Comparison of ENCODE assay signal across 9 cellular contexts in genomic region chr2:240136671-240137292, GRCh38. TPM values are rescaled to one million over a fixed set of nuclear protein-coding genes. Genes with fewer than 3 reads are reported as not detected.
DNase-seq lines count a peak whose midpoint lies in the region; ATAC-seq and TF ChIP-seq lines count a peak whose summit lies in the region.
"Had no signal": no experiment of that assay in that cellular context is flagged by ENCODE, and none has a peak within 500 bp of the region (broad histone marks: within the 10 kb centered on the region; RNA-seq: fewer than 3 reads in every experiment).

No MANE protein-coding gene starts in this region.

- peaks cover 25% of the 10 kb centered on the region for H3K36me3 ChIP-seq in DND-41 (ENCODE audit: insufficient read depth, low read length)
- H3K36me3 ChIP-seq in HCT116 (ENCODE audit: control insufficient read depth in 1 of 2, insufficient read depth in 2 of 2, low read length in 2 of 2): peaks cover 10 to 14% of the 10 kb centered on the region in 2 experiments; a peak in 3 of 4 replicates
- H3K36me3 ChIP-seq in neuronal stem cell (replicated peaks in 1 of 2; ENCODE audit: control insufficient read depth in 2 of 2, insufficient read depth in 2 of 2, low read length in 2 of 2): peaks cover 16 to 22% of the 10 kb centered on the region in 2 donors

- peaks cover 26% of the 10 kb centered on the region for H3K4me1 ChIP-seq in DND-41 (ENCODE audit: insufficient read depth, low read length)
- peaks cover 7 to 18% of the 10 kb centered on the region in 2 experiments; a peak in 3 of 4 replicates for H3K4me1 ChIP-seq in HCT116 (ENCODE audit: control insufficient read depth in 1 of 2, insufficient read depth in 2 of 2, low read length in 2 of 2)
- peaks cover 17 to 26% of the 10 kb centered on the region in 2 donors for H3K4me1 ChIP-seq in neuronal stem cell (ENCODE audit: control insufficient read depth in 2 of 2, insufficient read depth in 1 of 2, low read depth in 1 of 2, low read length in 2 of 2)

- no peak overlapping the region for H3K14ac ChIP-seq in neuronal stem cell (ENCODE audit: low read length)

- no peaks in the 10 kb centered on the region for H3K27me3 Mint-ChIP-seq in T-helper 2 cell treated with Interferon-gamma antibody and Interleukin-4, amounts not matched to agents 5 μg/mL and 100 μg/mL, for 36 hours (ENCODE audit: low read depth)

- H3K79me2 ChIP-seq in DND-41 (ENCODE audit: insufficient read depth, low read length) (peaks cover 35% of the 10 kb centered on the region), HCT116 (ENCODE audit: insufficient read depth, low read length) (peaks cover 31% of the 10 kb centered on the region)

- peak overlapping the region; percentile 99 for H3K4me2 ChIP-seq in DND-41 (ENCODE audit: insufficient read depth, low read length)
- H3K4me2 ChIP-seq in HCT116 (ENCODE audit: low read length): peak overlapping the region; percentile 93
- peak overlapping the region; percentile 88 for H3K4me2 ChIP-seq in neuronal stem cell (ENCODE audit: insufficient read depth, low read length, poor library complexity, severe bottlenecking)

- WGBS in neuronal stem cell (ENCODE audit: extremely low coverage in 2 of 2, insufficient read length in 2 of 2, insufficient replicate concordance in 1 of 2), 2 donors: no CpG with 5 or more reads among the region's 36 CpGs

- RAD21 ChIA-PET in HCT116 (lab: Charles Lee; ENCODE audit: low non-redundant PET in 1 of 2, low total read pairs in 2 of 2, uncharacterized antibody in 2 of 2, unreplicated experiment in 2 of 2): no interaction called here

- H2BK12ac ChIP-seq in neuronal stem cell (ENCODE audit: low read length): no peak overlapping the region

- DNase-seq in DND-41: peak; percentile 14
- no peak for DNase-seq in HCT116 (ENCODE audit: low read depth, low spot score)
- no peak for DNase-seq in T-helper 2 cell treated with Interferon-gamma antibody and Interleukin-4, amounts not matched to agents 5 μg/mL and 100 μg/mL, for 36 hours (ENCODE audit: low spot score)
- DNase-seq in neuronal stem cell (ENCODE audit: low spot score): no peak
- DNase-seq in DMS 273 treated with DMSO at 0.1 percent for 48 hours (lab: John Stamatoyannopoulos, UW): no peak
- DNase-seq in epidermal melanocyte (ENCODE audit: insufficient read length, low spot score): no peak

- CTCF ChIA-PET in HCT116 (lab: Charles Lee): no interaction called here

- H3K9me3 ChIP-seq in DND-41 (ENCODE audit: insufficient read depth, low read length, severe bottlenecking) (no peaks in the 10 kb centered on the region), HCT116 (ENCODE audit: control insufficient read depth in 1 of 2, insufficient read depth in 1 of 2, low read depth in 1 of 2, low read length in 2 of 2) (no peaks in the 10 kb centered on the region), neuronal stem cell (replicated peaks in 1 of 2; ENCODE audit: control insufficient read depth in 2 of 2, insufficient read depth in 1 of 2, low read depth in 1 of 2, low read length in 2 of 2) (peaks cover 0 to 2% of the 10 kb centered on the region in 2 donors)

- H2AK5ac ChIP-seq in neuronal stem cell (ENCODE audit: low read depth, low read length): peak overlapping the region; percentile 82

- H4K91ac ChIP-seq in neuronal stem cell (ENCODE audit: low read depth, low read length, poor library complexity): no peak overlapping the region

- peak overlapping the region; percentile 84 for H2BK15ac ChIP-seq in neuronal stem cell (ENCODE audit: low read length)

- no peaks in the 10 kb centered on the region for H3K9me3 Mint-ChIP-seq in T-helper 2 cell treated with Interferon-gamma antibody and Interleukin-4, amounts not matched to agents 5 μg/mL and 100 μg/mL, for 36 hours

- H3K79me1 ChIP-seq in neuronal stem cell (ENCODE audit: low read depth, low read length): peaks cover 18% of the 10 kb centered on the region

- H3K4me3 ChIP-seq in DND-41 (ENCODE audit: low read depth in 1 of 2, low read length in 2 of 2) (peak overlapping the region; percentile 91 to 93), HCT116 (replicated peaks in 1 of 2; ENCODE audit: low read depth in 1 of 2, low read length in 2 of 2) (peak overlapping the region; percentile 67 to 99), neuronal stem cell (ENCODE audit: low read length in 2 of 2) (peak overlapping the region; percentile 78 to 90)

- intact Hi-C loops in HCT116 (cut with micrococcal nuclease): no loop called here

- H3K9ac ChIP-seq in DND-41 (ENCODE audit: low read depth, low read length) (peak overlapping the region; percentile 92), HCT116 (ENCODE audit: low read length) (peak overlapping the region; percentile 95), neuronal stem cell (ENCODE audit: low read depth, low read length, poor library complexity) (no peak overlapping the region)

- H2BK5ac ChIP-seq in neuronal stem cell (ENCODE audit: low read length): peak overlapping the region; percentile 72

- H4K20me1 ChIP-seq in DND-41 (ENCODE audit: insufficient read depth, low read length) (peaks cover 15% of the 10 kb centered on the region), HCT116 (ENCODE audit: insufficient read depth) (no peaks in the 10 kb centered on the region)

- H3K27me3 ChIP-seq in DND-41 (ENCODE audit: insufficient read depth, low read length, poor library complexity) (peaks cover 4% of the 10 kb centered on the region), HCT116 (ENCODE audit: insufficient read depth, low read length) (no peaks in the 10 kb centered on the region), neuronal stem cell (ENCODE audit: control insufficient read depth in 3 of 3, insufficient read depth in 3 of 3, low read depth in 1 of 3, low read length in 3 of 3) (peaks cover 0 to 12% (median 12%) of the 10 kb centered on the region in 3 experiments)

- TF ChIP-seq POLR2A in HCT116 (IDR thresholded peaks at IDR 0.05; ENCODE audit: borderline replicate concordance, extremely low read depth, insufficient read depth, insufficient read length): no peak

- H3K27ac Mint-ChIP-seq in T-helper 2 cell treated with Interferon-gamma antibody and Interleukin-4, amounts not matched to agents 5 μg/mL and 100 μg/mL, for 36 hours: no peak overlapping the region

- no peak for TF ChIP-seq RAD21 in HCT116 (IDR thresholded peaks at IDR 0.05; ENCODE audit: low read depth)

- H3K27ac ChIP-seq in DND-41 (ENCODE audit: low read length) (peak overlapping the region; percentile 78), HCT116 (ENCODE audit: low read depth, low read length) (peak overlapping the region; percentile 53; the same call in 1 of the 2 replicates), neuronal stem cell (replicated peaks; ENCODE audit: low read length) (no peak overlapping the region)

- TF ChIP-seq CTCF in DND-41 (IDR thresholded peaks at IDR 0.05; ENCODE audit: borderline replicate concordance, extremely low read depth, low read length, poor library complexity, severe bottlenecking): peak; percentile 6
- no peak for TF ChIP-seq CTCF in HCT116 (IDR thresholded peaks at IDR 0.05 in 2 of 3, conservative IDR thresholded peaks at IDR 0.05 in 1 of 3; ENCODE audit: borderline replicate concordance in 1 of 3, insufficient read depth in 1 of 3, low read depth in 2 of 3, low read length in 2 of 3)

- H3K4ac ChIP-seq in neuronal stem cell (ENCODE audit: low read length): no peak overlapping the region

- no TSS peak for BruUV-seq in HCT116 (replicated peaks; lab: Mats Ljungman, UMichigan)

- peak overlapping the region; percentile 91 for H3K18ac ChIP-seq in neuronal stem cell (ENCODE audit: low read length)

- peak overlapping the region; percentile 100 for H2AFZ ChIP-seq in DND-41 (ENCODE audit: low read depth, low read length)
- H2AFZ ChIP-seq in HCT116 (ENCODE audit: low read depth, low read length, poor library complexity, severe bottlenecking): peak overlapping the region; percentile 68
- peak overlapping the region; percentile 99 for H2AFZ ChIP-seq in neuronal stem cell (ENCODE audit: low read length)

- peak; percentile 10 for ATAC-seq in DND-41 (ENCODE audit: insufficient read depth, low read depth)
- ATAC-seq in HCT116: peak; percentile 16
- peak; percentile 1 for ATAC-seq in esophagus mucosa
- ATAC-seq in GM18861 (IDR thresholded peaks at IDR 0.05; ENCODE audit: unreplicated experiment): no peak

- H2BK120ac ChIP-seq in neuronal stem cell (ENCODE audit: low read depth, low read length): peak overlapping the region; percentile 57

- peak overlapping the region; percentile 85 for H3K4me3 Mint-ChIP-seq in T-helper 2 cell treated with Interferon-gamma antibody and Interleukin-4, amounts not matched to agents 5 μg/mL and 100 μg/mL, for 36 hours

- POLR2A ChIA-PET in HCT116 (lab: Charles Lee): no interaction called here

- H3K36me3 Mint-ChIP-seq in T-helper 2 cell treated with Interferon-gamma antibody and Interleukin-4, amounts not matched to agents 5 μg/mL and 100 μg/mL, for 36 hours (ENCODE audit: low read depth): peaks cover 13% of the 10 kb centered on the region

- no peak overlapping the region for H4K8ac ChIP-seq in neuronal stem cell (ENCODE audit: low read depth, low read length)

- H3K4me1 Mint-ChIP-seq in T-helper 2 cell treated with Interferon-gamma antibody and Interleukin-4, amounts not matched to agents 5 μg/mL and 100 μg/mL, for 36 hours (ENCODE audit: low read depth): peaks cover 17% of the 10 kb centered on the region

- no peaks in the 10 kb centered on the region for H3K9me2 ChIP-seq in HCT116 (ENCODE audit: insufficient read depth)

- H3K23ac ChIP-seq in neuronal stem cell (ENCODE audit: low read depth, low read length, poor library complexity): no peak overlapping the region

RNA-seq across cellular contexts. Expression of gene COPS9, which starts 0.7 kb away (rescaled TPM):
- 111 TPM for total RNA-seq in HCT116 (2021; ENCODE audit: unreplicated experiment)
- polyA plus RNA-seq in HCT116 (2012): 92.6 and 147 TPM in 2 replicates
- total RNA-seq in esophagus mucosa: 132 TPM
- 234 TPM for polyA plus RNA-seq in neuronal stem cell (2013, experiment 1 of 2)
- polyA plus RNA-seq in neuronal stem cell (2013, experiment 2 of 2): 225 TPM

RNA-seq across cellular contexts. Expression of gene OTOS, which starts 3.7 kb away (rescaled TPM):
- total RNA-seq in HCT116 (2021; ENCODE audit: unreplicated experiment): not detected
- polyA plus RNA-seq in HCT116 (2012): not detected in 2 replicates
- not detected for total RNA-seq in esophagus mucosa
- 0.08 TPM for polyA plus RNA-seq in neuronal stem cell (2013, experiment 1 of 2)
- not detected for polyA plus RNA-seq in neuronal stem cell (2013, experiment 2 of 2)
- total RNA-seq: LHCN-M2 had no signal
